Comparison of ENCODE assay signal across 8 cellular contexts in the genomic region with DNA sequence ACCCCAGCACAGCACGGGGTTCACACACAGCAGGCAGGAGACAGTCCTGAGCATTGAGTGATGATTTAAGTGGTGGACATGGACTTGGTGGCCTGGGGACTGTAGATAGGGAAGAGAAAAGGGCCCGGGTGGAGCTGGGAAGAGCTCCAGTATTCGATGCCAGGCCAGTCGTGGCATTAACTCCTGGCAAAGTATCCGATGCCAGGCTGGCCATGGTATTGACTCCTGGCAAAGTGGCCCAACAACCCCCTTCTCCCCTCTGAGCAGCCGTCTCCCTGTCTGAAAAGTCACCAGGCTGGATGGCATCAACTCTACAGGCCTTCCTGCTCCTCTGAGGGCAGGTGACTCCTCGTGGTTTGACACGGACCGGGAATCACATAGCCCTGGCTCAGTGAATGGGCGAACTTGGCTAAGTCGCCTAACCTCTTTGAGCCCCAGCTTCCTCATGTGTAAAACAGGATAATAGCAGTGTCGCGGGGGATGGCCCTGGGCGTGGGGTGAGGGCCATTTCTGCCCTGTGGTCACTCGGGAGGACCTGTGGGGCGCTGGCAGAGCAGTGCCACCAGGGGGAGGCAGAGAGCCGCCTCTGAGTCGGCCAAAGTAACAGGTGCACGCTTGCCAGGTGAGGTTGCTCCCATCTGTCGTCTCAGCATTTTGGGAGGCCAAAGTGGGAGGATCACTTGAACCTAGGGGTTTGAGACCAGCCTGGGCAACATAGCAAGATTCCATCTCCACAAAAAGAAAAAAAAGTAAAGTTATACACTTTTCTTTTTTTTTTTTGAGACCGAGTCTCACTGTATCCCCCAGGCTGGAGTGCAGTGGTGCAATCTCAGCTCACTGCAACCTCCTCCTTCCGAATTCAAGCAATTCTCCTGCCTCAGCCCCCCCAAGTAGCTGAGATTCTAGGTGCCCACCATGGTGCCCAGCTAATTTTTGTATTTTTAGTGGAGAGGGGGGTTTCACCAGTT. TPM values are rescaled to one million over a fixed set of nuclear protein-coding genes. Genes with fewer than 3 reads are reported as not detected.
DNase-seq lines count a peak whose midpoint lies in the region; ATAC-seq and TF ChIP-seq lines count a peak whose summit lies in the region.

No MANE protein-coding gene starts in this region.

- no peak overlapping the region for H2BK120ac ChIP-seq in neuronal stem cell (ENCODE audit: low read depth, low read length)

- 0 out of 2 replicates have a peak, but pooled peaks cover 12% of the 10 kb centered on the region for H3F3A ChIP-seq in GM23338 (replicated peaks; ENCODE audit: low read depth)

- no peak overlapping the region for H4K91ac ChIP-seq in neuronal stem cell (ENCODE audit: low read depth, low read length, poor library complexity)

- intact Hi-C loops in testis (cut with DNase I; ENCODE audit: low total_unique reads): loop anchor here (5.0 kb wide), 1 partner anchor 139 kb away; no protein-coding TSS in a partner anchor

- no peaks in the 10 kb centered on the region for H3K4me1 ChIP-seq in GM23338 (ENCODE audit: insufficient read depth)
- H3K4me1 ChIP-seq in neuronal stem cell (ENCODE audit: control insufficient read depth in 2 of 2, insufficient read depth in 1 of 2, low read depth in 1 of 2, low read length in 2 of 2): peaks cover 10 to 26% of the 10 kb centered on the region in 2 donors
- peaks cover 17% of the 10 kb centered on the region for H3K4me1 ChIP-seq in testis

- no peak for TF ChIP-seq POLR2A in testis (IDR thresholded peaks at IDR 0.05)

- H2AK5ac ChIP-seq in neuronal stem cell (ENCODE audit: low read depth, low read length): peak overlapping the region; percentile 82

- peak overlapping the region; percentile 49 for H2BK5ac ChIP-seq in neuronal stem cell (ENCODE audit: low read length)

- H3K36me3 ChIP-seq in GM23338 (ENCODE audit: insufficient read depth) (no peaks in the 10 kb centered on the region), neuronal stem cell (replicated peaks in 1 of 2; ENCODE audit: control insufficient read depth in 2 of 2, insufficient read depth in 2 of 2, low read length in 2 of 2) (no peaks in the 10 kb centered on the region), testis (ENCODE audit: low read depth, missing control alignments) (no peaks in the 10 kb centered on the region)

- H2AFZ ChIP-seq in GM23338 (no peak overlapping the region), neuronal stem cell (ENCODE audit: low read length) (no peak overlapping the region)

- H3K9me3 ChIP-seq in neuronal stem cell (replicated peaks in 1 of 2; ENCODE audit: control insufficient read depth in 2 of 2, insufficient read depth in 1 of 2, low read depth in 1 of 2, low read length in 2 of 2) (no peaks in the 10 kb centered on the region), testis (no peaks in the 10 kb centered on the region)

- H3K23ac ChIP-seq in neuronal stem cell (ENCODE audit: low read depth, low read length, poor library complexity): no peak overlapping the region

- DNase-seq in AG08395 (ENCODE audit: low spot score) (peak; percentile 54), GM23338 (ENCODE audit: low spot score) (peak; percentile 81), OCI-M1 (lab: John Stamatoyannopoulos, UW) (peak; percentile 69), fibroblast of mammary gland (ENCODE audit: low read depth) (peak; percentile 31), neuronal stem cell (ENCODE audit: low spot score) (peak; percentile 72), testis (peak; percentile 80)
- peak; percentile 82 to 85 for DNase-seq in activated T-cell treated with anti-CD3 and anti-CD28 coated beads, Interleukin-2, amount 50 U/mL, for 48 hours

- peak overlapping the region; percentile 13 for H3K9ac ChIP-seq in neuronal stem cell (ENCODE audit: low read depth, low read length, poor library complexity)

- no peak overlapping the region for H3K27ac ChIP-seq in GM23338 (ENCODE audit: low read depth)
- no peak overlapping the region for H3K27ac ChIP-seq in neuronal stem cell (replicated peaks; ENCODE audit: low read length)
- H3K27ac ChIP-seq in testis: no peak overlapping the region

- no peak overlapping the region for H3K27ac Mint-ChIP-seq in GM23338

- H3K4me3 Mint-ChIP-seq in GM23338: no peak overlapping the region

- no peaks in the 10 kb centered on the region for H3K79me2 ChIP-seq in GM23338 (replicated peaks; ENCODE audit: insufficient read depth)

- H3K4me2 ChIP-seq in GM23338 (no peak overlapping the region), neuronal stem cell (ENCODE audit: insufficient read depth, low read length, poor library complexity, severe bottlenecking) (no peak overlapping the region)

- peak overlapping the region; percentile 8 for H3K18ac ChIP-seq in neuronal stem cell (ENCODE audit: low read length)

- no peaks in the 10 kb centered on the region for H3K9me2 ChIP-seq in GM23338 (ENCODE audit: insufficient read depth)

- H3K9me3 Mint-ChIP-seq in GM23338: no peaks in the 10 kb centered on the region

- H2BK12ac ChIP-seq in neuronal stem cell (ENCODE audit: low read length): peak overlapping the region; percentile 86

- no peaks in the 10 kb centered on the region for H3K36me3 Mint-ChIP-seq in GM23338 (ENCODE audit: low read depth)

- WGBS in neuronal stem cell (ENCODE audit: extremely low coverage in 2 of 2, insufficient read length in 2 of 2, insufficient replicate concordance in 1 of 2), 2 donors: no CpG with 5 or more reads among the region's 22 CpGs
- 37 to 50% methylated on average over 22 of the region's 22 CpGs for WGBS in testis, 2 donors

- H4K20me1 ChIP-seq in GM23338 (replicated peaks; ENCODE audit: insufficient read depth): no peaks in the 10 kb centered on the region; the same call in 1 of the 2 replicates

- H3K27me3 ChIP-seq in GM23338 (ENCODE audit: insufficient read depth) (no peaks in the 10 kb centered on the region), neuronal stem cell (ENCODE audit: control insufficient read depth in 3 of 3, insufficient read depth in 3 of 3, low read depth in 1 of 3, low read length in 3 of 3) (no peaks in the 10 kb centered on the region), testis (no peaks in the 10 kb centered on the region)

- H4K8ac ChIP-seq in neuronal stem cell (ENCODE audit: low read depth, low read length): no peak overlapping the region

- H3K79me1 ChIP-seq in neuronal stem cell (ENCODE audit: low read depth, low read length): peaks cover 10% of the 10 kb centered on the region

- H3K4me1 Mint-ChIP-seq in GM23338: no peaks in the 10 kb centered on the region; the same call in 2 of the 3 replicates

- H3K4me3 ChIP-seq in GM23338 (no peak overlapping the region), fibroblast of mammary gland (ENCODE audit: control insufficient read depth, low read depth, low read length) (no peak overlapping the region), neuronal stem cell (ENCODE audit: low read length in 2 of 2) (no peak overlapping the region), testis (no peak overlapping the region)

- TF ChIP-seq CTCF in GM23338 (conservative IDR thresholded peaks at IDR 0.05; ENCODE audit: low read depth in 2 of 2): peak; percentile 90 to 96
- peak; percentile 85 for TF ChIP-seq CTCF in fibroblast of mammary gland (conservative IDR thresholded peaks at IDR 0.05; ENCODE audit: control insufficient read depth, insufficient read depth, low read depth, low read length)
- peak; percentile 93 to 98 (median 96) for TF ChIP-seq CTCF in testis (IDR thresholded peaks at IDR 0.05)

- no peak overlapping the region for H3K14ac ChIP-seq in neuronal stem cell (ENCODE audit: low read length)

- H3K4ac ChIP-seq in neuronal stem cell (ENCODE audit: low read length): no peak overlapping the region

- H3K27me3 Mint-ChIP-seq in GM23338 (ENCODE audit: insufficient read depth, low read depth, poor library complexity): peaks cover 18% of the 10 kb centered on the region

- ATAC-seq in GM23338: peak; percentile 56
- no peak for ATAC-seq in GM18858 (IDR thresholded peaks at IDR 0.05; ENCODE audit: unreplicated experiment)

- H2BK15ac ChIP-seq in neuronal stem cell (ENCODE audit: low read length): peak overlapping the region; percentile 3

TF ChIP-seq in GM23338, 12 proteins besides CTCF, POLR2A, EP300 and RAD21:
- no peak for TF ChIP-seq EZH2phosphoT487 (IDR thresholded peaks at IDR 0.05; ENCODE audit: unreplicated experiment)

RNA-seq across cellular contexts. Expression of a gene that starts 5.7 kb away (rescaled TPM):
- 54.3 and 59.2 TPM in 2 replicates for total RNA-seq in GM23338 (2014; rRNA removed; shearing (Covaris generic))
- polyA plus RNA-seq in GM23338 (2016; fragmentation: Nextera tagmentation; extraction: Ambion mirVana): 34.0 and 35.7 TPM in 2 replicates
- 14.7 TPM for polyA plus RNA-seq in neuronal stem cell (2013, experiment 1 of 2)
- polyA plus RNA-seq in neuronal stem cell (2013, experiment 2 of 2): 15.9 TPM
- 100 to 1,000 TPM in 1 of 2 donors, 10 to 100 TPM in 1; 90.4 to 103 TPM for total RNA-seq in testis
- polyA plus RNA-seq in testis (ENCODE audit: insufficient read depth, low read depth, low replicate concordance): 67.8 TPM

RNA-seq across cellular contexts. Expression of a gene that starts 48.9 kb away (rescaled TPM):
- 10.9 and 13.4 TPM in 2 replicates for total RNA-seq in GM23338 (2014; rRNA removed; shearing (Covaris generic))
- 5.8 TPM in 2 replicates for polyA plus RNA-seq in GM23338 (2016; fragmentation: Nextera tagmentation; extraction: Ambion mirVana)
- polyA plus RNA-seq in neuronal stem cell (2013, experiment 1 of 2): 17.9 TPM
- 17.2 TPM for polyA plus RNA-seq in neuronal stem cell (2013, experiment 2 of 2)
- 10 to 100 TPM; 32.2 to 38.0 TPM for total RNA-seq in testis
- 22.1 TPM for polyA plus RNA-seq in testis (ENCODE audit: insufficient read depth, low read depth, low replicate concordance)

RNA-seq across cellular contexts. Expression of a gene that starts 57.3 kb away (rescaled TPM):
- 78.7 and 97.2 TPM in 2 replicates for total RNA-seq in GM23338 (2014; rRNA removed; shearing (Covaris generic))
- polyA plus RNA-seq in GM23338 (2016; fragmentation: Nextera tagmentation; extraction: Ambion mirVana): 9.9 and 10.3 TPM in 2 replicates
- polyA plus RNA-seq in neuronal stem cell (2013, experiment 1 of 2): 32.9 TPM
- 33.2 TPM for polyA plus RNA-seq in neuronal stem cell (2013, experiment 2 of 2)
- total RNA-seq in testis: 10 to 100 TPM; 32.4 to 34.1 TPM
- 7.2 TPM for polyA plus RNA-seq in testis (ENCODE audit: insufficient read depth, low read depth, low replicate concordance)

Comparison
In these comparisons a context has a peak if more than half of its experiments do, and no peak if none do; other contexts are left out.
1. DNase-seq: peak in every context shown above with its lines; median percentile 84 in activated T-cell treated with anti-CD3 and anti-CD28 coated beads, Interleukin-2, amount 50 U/mL, for 48 hours; 81 in GM23338; 80 in testis; 72 in neuronal stem cell; 69 in OCI-M1; 54 in AG08395; 31 in fibroblast of mammary gland.